Comparison of ENCODE assay signal across 8 cellular contexts in genomic region chr14:100376751-100377171, GRCh38. TPM values are rescaled to one million over a fixed set of nuclear protein-coding genes. Genes with fewer than 3 reads are reported as not detected.
A peak's percentile ranks its signal among the peaks of the same experiment; 100 is the strongest.
DNase-seq lines count a peak whose midpoint lies in the region; ATAC-seq and TF ChIP-seq lines count a peak whose summit lies in the region.

No MANE protein-coding gene starts in this region.

- peak overlapping the region; percentile 90 for H3K4me2 ChIP-seq in osteoblast (ENCODE audit: insufficient read depth, low read length)

- H3K4me1 Mint-ChIP-seq in endothelial cell (ENCODE audit: unreplicated experiment): peaks cover 46% of the 10 kb centered on the region

- peaks cover 20% of the 10 kb centered on the region for H3K36me3 ChIP-seq in osteoblast (ENCODE audit: insufficient read depth, low read length)

- peak overlapping the region; percentile 97 for H3K4me3 Mint-ChIP-seq in endothelial cell (ENCODE audit: unreplicated experiment)

- H3K27me3 Mint-ChIP-seq in endothelial cell (ENCODE audit: unreplicated experiment): peaks cover 10% of the 10 kb centered on the region

- H2AFZ ChIP-seq in osteoblast (ENCODE audit: low read length): peak overlapping the region; percentile 80

- TF ChIP-seq CTCF in endothelial cell (IDR thresholded peaks at IDR 0.05; ENCODE audit: unreplicated experiment) (no peak), osteoblast (IDR thresholded peaks at IDR 0.05; ENCODE audit: extremely low read depth, low read depth, low read length) (peak; percentile 41)

- no peaks in the 10 kb centered on the region for H3K9me3 ChIP-seq in osteoblast (ENCODE audit: low read depth, low read length)

- H4K20me1 ChIP-seq in osteoblast (ENCODE audit: insufficient read depth, low read length): no peaks in the 10 kb centered on the region

- peak overlapping the region; percentile 100 for H3K27ac Mint-ChIP-seq in endothelial cell (ENCODE audit: unreplicated experiment)

- H3K27ac ChIP-seq in osteoblast (ENCODE audit: low read depth, low read length): peak overlapping the region; percentile 100

- H3K4me3 ChIP-seq in osteoblast (ENCODE audit: insufficient read depth, low read length): peak overlapping the region; percentile 98

- peaks cover 25% of the 10 kb centered on the region for H3K4me1 ChIP-seq in osteoblast (ENCODE audit: insufficient read depth, low read length)

- peaks cover 13% of the 10 kb centered on the region for H3K36me3 Mint-ChIP-seq in endothelial cell (ENCODE audit: low read depth, unreplicated experiment)

- peak; percentile 52 for DNase-seq in DMS53 (lab: John Stamatoyannopoulos, UW)
- DNase-seq in DMS53 treated with DMSO at 0.1 percent for 48 hours (lab: John Stamatoyannopoulos, UW; ENCODE audit: unreplicated experiment): no peak
- peak; percentile 76 for DNase-seq in RKO (ENCODE audit: low spot score)
- DNase-seq in endothelial cell (ENCODE audit: low spot score): peak; percentile 40
- no peak for DNase-seq in osteoblast (ENCODE audit: insufficient read length, low spot score, missing footprints)
- DNase-seq in sciatic nerve (ENCODE audit: low spot score): no peak

- ATAC-seq in GM19324 (IDR thresholded peaks at IDR 0.05; ENCODE audit: low FRiP score, unreplicated experiment) (no peak), HG03175 (IDR thresholded peaks at IDR 0.05; ENCODE audit: unreplicated experiment) (no peak), sciatic nerve (no peak)

- H3K27me3 ChIP-seq in osteoblast (ENCODE audit: insufficient read depth, low read length): no peaks in the 10 kb centered on the region

- H3K79me2 ChIP-seq in osteoblast (ENCODE audit: insufficient read depth, low read length): peaks cover 49% of the 10 kb centered on the region

- H3K9me3 Mint-ChIP-seq in endothelial cell (ENCODE audit: unreplicated experiment): peaks cover 2% of the 10 kb centered on the region

- intact Hi-C loops in sciatic nerve (cut with DNase I): loop anchor here (5.0 kb wide), 1 partner anchor 89 kb away; no protein-coding TSS in a partner anchor

RNA-seq across cellular contexts. Expression of gene WDR25, which starts 0.5 kb away (rescaled TPM):
- total RNA-seq in endothelial cell (ENCODE audit: unreplicated experiment): 14.2 TPM
- total RNA-seq in osteoblast: 18.0 and 22.1 TPM in 2 replicates
- total RNA-seq in sciatic nerve: 8.3 TPM

RNA-seq across cellular contexts. Expression of gene SLC25A47, which starts 53.6 kb away (rescaled TPM):
- not detected for total RNA-seq in endothelial cell (ENCODE audit: unreplicated experiment)
- total RNA-seq in osteoblast: not detected in 2 replicates
- total RNA-seq in sciatic nerve: not detected

Comparison
In these comparisons a context has a peak if more than half of its experiments do, and no peak if none do; other contexts are left out.
1. DNase-seq: peak in DMS53 (single experiment), RKO (single experiment) and endothelial cell (single experiment); none in DMS53 treated with DMSO at 0.1 percent for 48 hours (single experiment), osteoblast (single experiment) and sciatic nerve (single experiment).